In genomic region chr19:55258476-55258827, GRCh38 we compare ENCODE assay signal across 8 cellular contexts. TPM values are rescaled to one million over a fixed set of nuclear protein-coding genes. Genes with fewer than 3 reads are reported as not detected.
DNase-seq lines count a peak whose midpoint lies in the region; ATAC-seq and TF ChIP-seq lines count a peak whose summit lies in the region.

No MANE protein-coding gene starts in this region.

- H3K4me1 Mint-ChIP-seq in activated T-helper 1 cell treated with anti-CD3 and anti-CD28 coated beads, Interleukin-12 subunit alpha, Interleukin-12 subunit beta, Interleukin-2, Interleukin-4 antibody, amounts not matched to agents 30 ng/mL and 10 ng/mL and 1 ng/mL, durations not matched to agents 14 hours and 24 hours and 36 hours (ENCODE audit: low read depth) = peaks cover 52% of the 10 kb centered on the region

- H3K27me3 Mint-ChIP-seq in activated T-helper 1 cell treated with anti-CD3 and anti-CD28 coated beads, Interleukin-12 subunit alpha, Interleukin-12 subunit beta, Interleukin-2, Interleukin-4 antibody, amounts not matched to agents 30 ng/mL and 10 ng/mL and 1 ng/mL, durations not matched to agents 14 hours and 24 hours and 36 hours (ENCODE audit: insufficient read depth) = no peaks in the 10 kb centered on the region

- peak overlapping the region; percentile 84 for H3K4me3 Mint-ChIP-seq in activated T-helper 1 cell treated with anti-CD3 and anti-CD28 coated beads, Interleukin-12 subunit alpha, Interleukin-12 subunit beta, Interleukin-2, Interleukin-4 antibody, amounts not matched to agents 30 ng/mL and 10 ng/mL and 1 ng/mL, durations not matched to agents 14 hours and 24 hours and 36 hours

- no peak for DNase-seq in AG10803 (ENCODE audit: low read depth)
- DNase-seq in HK-2 (ENCODE audit: unreplicated experiment) = peak; percentile 19
- peak; percentile 41 for DNase-seq in activated T-helper 1 cell treated with anti-CD3 and anti-CD28 coated beads, Interleukin-12 subunit alpha, Interleukin-12 subunit beta, Interleukin-2, Interleukin-4 antibody, amounts not matched to agents 30 ng/mL and 10 ng/mL and 1 ng/mL, durations not matched to agents 14 hours and 24 hours and 36 hours (ENCODE audit: low spot score)
- peak in 1 of 2 donors; percentile 32 for DNase-seq in cardiac muscle cell (ENCODE audit: low read depth in 1 of 2, low spot score in 1 of 2)
- no peak for DNase-seq in skeletal muscle cell (ENCODE audit: low read depth)
- no peak for DNase-seq in NCI-H446 (lab: John Stamatoyannopoulos, UW)
- DNase-seq in mucosa of gallbladder (ENCODE audit: low spot score) = no peak

- H3K27ac ChIP-seq in cardiac muscle cell = peak overlapping the region; percentile 90

- intact Hi-C loops in activated T-helper 1 cell treated with anti-CD3 and anti-CD28 coated beads, Interleukin-12 subunit alpha, Interleukin-12 subunit beta, Interleukin-2, Interleukin-4 antibody, amounts not matched to agents 30 ng/mL and 10 ng/mL and 1 ng/mL, durations not matched to agents 14 hours and 24 hours and 36 hours (cut with micrococcal nuclease) = loop anchor here (5.0 to 10.0 kb wide), 4 partner anchors 34 to 384 kb away; partner anchors contain the start of genes ZNF579, ZNF580 and ZNF581

- H3K4me1 ChIP-seq in cardiac muscle cell (ENCODE audit: low read depth) = peaks cover 15% of the 10 kb centered on the region

- H3K36me3 ChIP-seq in cardiac muscle cell = no peaks in the 10 kb centered on the region

- ATAC-seq in GM19463 (IDR thresholded peaks at IDR 0.05; ENCODE audit: unreplicated experiment) = peak; percentile 12

- no peaks in the 10 kb centered on the region for H3K9me3 Mint-ChIP-seq in activated T-helper 1 cell treated with anti-CD3 and anti-CD28 coated beads, Interleukin-12 subunit alpha, Interleukin-12 subunit beta, Interleukin-2, Interleukin-4 antibody, amounts not matched to agents 30 ng/mL and 10 ng/mL and 1 ng/mL, durations not matched to agents 14 hours and 24 hours and 36 hours

- no peaks in the 10 kb centered on the region for H3K27me3 ChIP-seq in cardiac muscle cell

- H3K36me3 Mint-ChIP-seq in activated T-helper 1 cell treated with anti-CD3 and anti-CD28 coated beads, Interleukin-12 subunit alpha, Interleukin-12 subunit beta, Interleukin-2, Interleukin-4 antibody, amounts not matched to agents 30 ng/mL and 10 ng/mL and 1 ng/mL, durations not matched to agents 14 hours and 24 hours and 36 hours (ENCODE audit: low read depth) = peaks cover 23% of the 10 kb centered on the region

- no peaks in the 10 kb centered on the region for H3K9me3 ChIP-seq in cardiac muscle cell (ENCODE audit: low read depth)

- TF ChIP-seq CTCF in AG10803 (conservative IDR thresholded peaks at IDR 0.05; ENCODE audit: low read length) (no peak), cardiac muscle cell (IDR thresholded peaks at IDR 0.05; ENCODE audit: low read depth, low read length) (no peak)

- peak overlapping the region; percentile 88 for H3K4me3 ChIP-seq in AG10803 (ENCODE audit: low read length)
- peak overlapping the region; percentile 85 for H3K4me3 ChIP-seq in cardiac muscle cell
- peak overlapping the region; percentile 81 for H3K4me3 ChIP-seq in skeletal muscle cell (ENCODE audit: low read depth, low read length)

- H3K27ac Mint-ChIP-seq in activated T-helper 1 cell treated with anti-CD3 and anti-CD28 coated beads, Interleukin-12 subunit alpha, Interleukin-12 subunit beta, Interleukin-2, Interleukin-4 antibody, amounts not matched to agents 30 ng/mL and 10 ng/mL and 1 ng/mL, durations not matched to agents 14 hours and 24 hours and 36 hours = no peak overlapping the region

RNA-seq across cellular contexts. Expression of gene PPP6R1, which starts 0.4 kb away (rescaled TPM):
- 200 and 202 TPM in 2 replicates for total RNA-seq in activated T-helper 1 cell treated with anti-CD3 and anti-CD28 coated beads, Interleukin-12 subunit alpha, Interleukin-12 subunit beta, Interleukin-2, Interleukin-4 antibody, amounts not matched to agents 30 ng/mL and 10 ng/mL and 1 ng/mL, durations not matched to agents 14 hours and 24 hours and 36 hours
- total RNA-seq in cardiac muscle cell = 87.9 and 91.7 TPM in 2 replicates
- polyA plus RNA-seq in cardiac muscle cell = 98.7 and 101 TPM in 2 replicates
- total RNA-seq in mucosa of gallbladder = 108 TPM

RNA-seq across cellular contexts. Expression of gene HSPBP1, which starts 21.5 kb away (rescaled TPM):
- 66.4 and 69.6 TPM in 2 replicates for total RNA-seq in activated T-helper 1 cell treated with anti-CD3 and anti-CD28 coated beads, Interleukin-12 subunit alpha, Interleukin-12 subunit beta, Interleukin-2, Interleukin-4 antibody, amounts not matched to agents 30 ng/mL and 10 ng/mL and 1 ng/mL, durations not matched to agents 14 hours and 24 hours and 36 hours
- 47.2 and 77.7 TPM in 2 replicates for total RNA-seq in cardiac muscle cell
- polyA plus RNA-seq in cardiac muscle cell = 68.9 and 123 TPM in 2 replicates
- 28.8 TPM for total RNA-seq in mucosa of gallbladder

RNA-seq across cellular contexts. Expression of gene BRSK1, which starts 25.3 kb away (rescaled TPM):
- total RNA-seq in activated T-helper 1 cell treated with anti-CD3 and anti-CD28 coated beads, Interleukin-12 subunit alpha, Interleukin-12 subunit beta, Interleukin-2, Interleukin-4 antibody, amounts not matched to agents 30 ng/mL and 10 ng/mL and 1 ng/mL, durations not matched to agents 14 hours and 24 hours and 36 hours = 7.8 and 8.4 TPM in 2 replicates
- total RNA-seq in cardiac muscle cell (34.4 and 34.7 TPM in 2 replicates), mucosa of gallbladder (5.2 TPM)
- 3.5 and 5.6 TPM in 2 replicates for polyA plus RNA-seq in cardiac muscle cell

RNA-seq across cellular contexts. Expression of gene TMEM86B, which starts 29.9 kb away (rescaled TPM):
- 7.7 and 8.3 TPM in 2 replicates for total RNA-seq in activated T-helper 1 cell treated with anti-CD3 and anti-CD28 coated beads, Interleukin-12 subunit alpha, Interleukin-12 subunit beta, Interleukin-2, Interleukin-4 antibody, amounts not matched to agents 30 ng/mL and 10 ng/mL and 1 ng/mL, durations not matched to agents 14 hours and 24 hours and 36 hours
- 4.2 and 4.7 TPM in 2 replicates for total RNA-seq in cardiac muscle cell
- polyA plus RNA-seq in cardiac muscle cell = 2.6 and 5.3 TPM in 2 replicates
- total RNA-seq in mucosa of gallbladder = 193 TPM

RNA-seq across cellular contexts. Expression of gene PTPRH, which starts 49.2 kb away (rescaled TPM):
- total RNA-seq in activated T-helper 1 cell treated with anti-CD3 and anti-CD28 coated beads, Interleukin-12 subunit alpha, Interleukin-12 subunit beta, Interleukin-2, Interleukin-4 antibody, amounts not matched to agents 30 ng/mL and 10 ng/mL and 1 ng/mL, durations not matched to agents 14 hours and 24 hours and 36 hours = 0.16 TPM in 1 of 2 replicates, not detected in the other
- total RNA-seq in cardiac muscle cell (3.0 and 6.9 TPM in 2 replicates), mucosa of gallbladder (175 TPM)
- polyA plus RNA-seq in cardiac muscle cell = 2.3 TPM in 2 replicates

Comparison
In these comparisons a context has a peak if more than half of its experiments do, and no peak if none do; other contexts are left out.
1. DNase-seq: peak in HK-2 (single experiment) and activated T-helper 1 cell treated with anti-CD3 and anti-CD28 coated beads, Interleukin-12 subunit alpha, Interleukin-12 subunit beta, Interleukin-2, Interleukin-4 antibody, amounts not matched to agents 30 ng/mL and 10 ng/mL and 1 ng/mL, durations not matched to agents 14 hours and 24 hours and 36 hours (single experiment); none in AG10803 (single experiment), skeletal muscle cell (single experiment), NCI-H446 (0 of 2) and mucosa of gallbladder (single experiment).
2. Peak in every context shown above with its lines, with median percentiles within 50 percentile points of each other: H3K4me3 ChIP-seq.